Comparison of ENCODE assay signal across 1 cellular context in genomic region chr1:150926094-150926741, GRCh38.
TF ChIP-seq lines count a peak whose summit lies in the region.

Gene SETDB1, plus strand, starts transcription at chr1:150926363. Its CDS starts 1,352 bp downstream, at chr1:150927715.

TF ChIP-seq in HepG2, 621 proteins besides CTCF, POLR2A, EP300 and RAD21 (continued from another document and continues in another):
- no peak for TF ChIP-seq NONO (IDR thresholded peaks at IDR 0.05)
- peak; percentile 77 for TF ChIP-seq NONO (CRISPR knock-in tag; conservative IDR thresholded peaks at IDR 0.05)
- no peak for TF ChIP-seq PRDM4 (CRISPR knock-in tag; IDR thresholded peaks at IDR 0.05; ENCODE audit: borderline replicate concordance)
- peak; percentile 97 for TF ChIP-seq ZBTB25 (CRISPR knock-in tag; IDR thresholded peaks at IDR 0.05)
- peak; percentile 4; the same call in 1 of the 2 replicates for TF ChIP-seq IRF9 (CRISPR knock-in tag; IDR thresholded peaks at IDR 0.05; ENCODE audit: borderline replicate concordance)
- TF ChIP-seq ZNF292 (CRISPR knock-in tag; IDR thresholded peaks at IDR 0.05; ENCODE audit: borderline replicate concordance, low read depth), result no peak
- peak; percentile 30; the same call in 1 of the 2 replicates for TF ChIP-seq RARA (CRISPR knock-in tag; IDR thresholded peaks at IDR 0.05)
- peak; percentile 90 for TF ChIP-seq BHLHE40 (IDR thresholded peaks at IDR 0.05; ENCODE audit: low read length)
- peak; percentile 92 for TF ChIP-seq IRF2 (CRISPR knock-in tag; IDR thresholded peaks at IDR 0.05)
- TF ChIP-seq KDM5A (IDR thresholded peaks at IDR 0.05; ENCODE audit: borderline replicate concordance, low read length), result peak; percentile 96
- TF ChIP-seq HOXA7 (CRISPR knock-in tag; IDR thresholded peaks at IDR 0.05), result no peak
- TF ChIP-seq PTBP1 (IDR thresholded peaks at IDR 0.05; ENCODE audit: low read depth, low read length, poor library complexity, severe bottlenecking), result no peak
- peak; percentile 42 for TF ChIP-seq RBM39 (IDR thresholded peaks at IDR 0.05; ENCODE audit: low read depth, low read length, poor library complexity, severe bottlenecking)
- no peak for TF ChIP-seq ZNF276 (CRISPR knock-in tag; IDR thresholded peaks at IDR 0.05; ENCODE audit: low read depth)
- peak; percentile 65; the same call in 1 of the 2 replicates for TF ChIP-seq ZNF772 (CRISPR knock-in tag; IDR thresholded peaks at IDR 0.05)
- TF ChIP-seq ZBTB49 (CRISPR knock-in tag; IDR thresholded peaks at IDR 0.05; ENCODE audit: borderline replicate concordance), result 0 out of 2 replicates have a peak, but pooled peaks have one; percentile 34
- peak; percentile 83 for TF ChIP-seq GABPA (IDR thresholded peaks at IDR 0.05; ENCODE audit: low read depth, low read length)
- TF ChIP-seq GABPA (CRISPR knock-in tag; IDR thresholded peaks at IDR 0.05; ENCODE audit: low read depth), result peak; percentile 99
- TF ChIP-seq MYPOP (CRISPR knock-in tag; IDR thresholded peaks at IDR 0.05), result peak; percentile 54; the same call in 1 of the 2 replicates
- TF ChIP-seq ZNF687 (CRISPR knock-in tag; IDR thresholded peaks at IDR 0.05), result peak; percentile 83
- no peak for TF ChIP-seq TP53 (CRISPR knock-in tag; conservative IDR thresholded peaks at IDR 0.05)
- TF ChIP-seq TBX2 (CRISPR knock-in tag; IDR thresholded peaks at IDR 0.05; ENCODE audit: borderline replicate concordance), result peak; percentile 77
- no peak for TF ChIP-seq TOPORS (CRISPR knock-in tag; IDR thresholded peaks at IDR 0.05)
- TF ChIP-seq KAT2B (IDR thresholded peaks at IDR 0.05; ENCODE audit: borderline replicate concordance, low read depth, low read length), result no peak
- 0 out of 2 replicates have a peak, but pooled peaks have one; percentile 17 for TF ChIP-seq RERE (CRISPR knock-in tag; IDR thresholded peaks at IDR 0.05; ENCODE audit: low read depth)
- TF ChIP-seq YEATS2 (CRISPR knock-in tag; IDR thresholded peaks at IDR 0.05; ENCODE audit: borderline replicate concordance), result peak; percentile 94
- no peak for TF ChIP-seq ZNF230 (CRISPR knock-in tag; IDR thresholded peaks at IDR 0.05)
- peak; percentile 34; the same call in 1 of the 2 replicates for TF ChIP-seq ZNF331 (CRISPR knock-in tag; IDR thresholded peaks at IDR 0.05)
- peak; percentile 82 for TF ChIP-seq ZMYM4 (CRISPR knock-in tag; IDR thresholded peaks at IDR 0.05)
- TF ChIP-seq ZC3H4 (CRISPR knock-in tag; IDR thresholded peaks at IDR 0.05; ENCODE audit: borderline replicate concordance), result no peak; the same call in 1 of the 2 replicates
- TF ChIP-seq ZNF564 (CRISPR knock-in tag; IDR thresholded peaks at IDR 0.05), result no peak
- TF ChIP-seq FOXK1 (CRISPR knock-in tag; IDR thresholded peaks at IDR 0.05; ENCODE audit: borderline replicate concordance, low read depth), result peak; percentile 88; the same call in 1 of the 2 replicates
- peak; percentile 90 for TF ChIP-seq PRPF4 (IDR thresholded peaks at IDR 0.05; ENCODE audit: low read depth, low read length, poor library complexity, severe bottlenecking)
